Comparison of ENCODE assay signal across 9 cellular contexts in the genomic region with DNA sequence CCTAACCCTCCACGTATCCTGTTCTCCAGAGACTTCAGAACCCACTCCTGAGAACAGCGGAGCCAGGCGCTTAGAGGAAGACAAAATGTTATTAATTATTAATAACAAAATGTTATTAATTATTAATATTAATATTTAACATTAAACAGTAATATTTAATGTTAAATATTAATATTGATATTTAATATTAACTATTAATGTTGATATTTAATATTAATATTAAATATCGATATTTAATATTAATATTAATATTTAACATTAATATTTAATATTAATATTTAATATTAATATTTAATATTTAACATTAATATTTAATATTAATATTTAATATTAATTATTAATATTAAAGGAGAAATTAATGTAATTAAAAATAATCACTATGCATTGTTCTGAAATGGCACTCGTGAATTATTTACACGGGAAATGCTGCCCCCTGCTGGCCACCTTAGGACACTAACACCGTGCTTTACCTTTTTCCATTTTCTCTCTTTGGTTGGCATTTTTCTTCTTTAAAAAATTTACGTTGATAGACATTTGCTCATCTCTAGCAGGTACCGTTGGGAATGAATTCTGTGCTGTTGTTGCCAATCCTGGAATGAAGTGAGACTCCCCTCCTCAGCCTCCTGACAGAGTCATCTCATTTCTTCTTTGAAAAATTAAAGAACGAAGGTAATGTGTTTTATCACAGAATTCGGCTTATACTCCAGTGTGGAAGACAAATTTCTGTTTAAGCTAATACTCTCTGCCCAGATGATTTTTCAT. TPM values are rescaled to one million over a fixed set of nuclear protein-coding genes. Genes with fewer than 3 reads are reported as not detected.
DNase-seq lines count a peak whose midpoint lies in the region; ATAC-seq, FAIRE-seq and TF ChIP-seq lines count a peak whose summit lies in the region.
"Had no signal": no experiment of that assay in that cellular context is flagged by ENCODE, and none has a peak within 500 bp of the region (broad histone marks: within the 10 kb centered on the region; RNA-seq: fewer than 3 reads in every experiment).

No MANE protein-coding gene starts in this region.

- H3K4me3 Mint-ChIP-seq in CD4-positive, alpha-beta memory T cell = peak overlapping the region in 1 of 8 donors; percentile 15

- no peaks in the 10 kb centered on the region for H3K36me3 ChIP-seq in CD4-positive, alpha-beta memory T cell (ENCODE audit: insufficient read depth, low read length)
- no peaks in the 10 kb centered on the region for H3K36me3 ChIP-seq in ascending aorta

- H3K36me3 Mint-ChIP-seq in CD4-positive, alpha-beta memory T cell = no peaks in the 10 kb centered on the region

- H3K27me3 ChIP-seq in CD4-positive, alpha-beta memory T cell (ENCODE audit: insufficient read depth, low read length) = no peaks in the 10 kb centered on the region
- no peaks in the 10 kb centered on the region for H3K27me3 ChIP-seq in ascending aorta

- no peak overlapping the region for H3K4me3 ChIP-seq in CD4-positive, alpha-beta memory T cell (ENCODE audit: low read length in 2 of 2)
- H3K4me3 ChIP-seq in ascending aorta = no peak overlapping the region

- CTCF ChIA-PET in CD4-positive, alpha-beta memory T cell (lab: Charles Lee; ENCODE audit: partially characterized antibody) = interaction anchor here (0.8 to 5.7 kb wide), 8 partner anchors 12 to 108 kb away, joined by 3 to 31 read pairs (median 6); no protein-coding TSS in a partner anchor

- ATAC-seq in GM18867 (IDR thresholded peaks at IDR 0.05; ENCODE audit: unreplicated experiment) = no peak
- no peak for ATAC-seq in HG02678 (IDR thresholded peaks at IDR 0.05; ENCODE audit: unreplicated experiment)

- POLR2A ChIA-PET in CD4-positive, alpha-beta memory T cell (lab: Charles Lee; ENCODE audit: partially characterized antibody) = interaction anchor here (1.0 kb wide), 1 partner anchor 50 kb away, joined by 3 read pairs; no protein-coding TSS in a partner anchor

- peak in 4 of 5 donors; percentile 30 to 45 (median 41) for DNase-seq in CD4-positive, alpha-beta memory T cell
- peak; percentile 14 for DNase-seq in HS-27A (ENCODE audit: low read depth)
- DNase-seq in T follicular helper cell (ENCODE audit: low read depth) = peak; percentile 41
- DNase-seq in ascending aorta (ENCODE audit: low spot score in 2 of 2) = no peak
- DNase-seq in stimulated activated CD4-positive, alpha-beta T cell treated with anti-CD3 and anti-CD28 coated beads, Interleukin-2, amount 100 ng/mL, for 24 hours = peak; percentile 72 to 78

- no peaks in the 10 kb centered on the region for H3K4me1 ChIP-seq in CD4-positive, alpha-beta memory T cell (ENCODE audit: insufficient read depth, low read length)
- no peaks in the 10 kb centered on the region for H3K4me1 ChIP-seq in ascending aorta

- H3K9me3 ChIP-seq in CD4-positive, alpha-beta memory T cell (ENCODE audit: control insufficient read depth in 1 of 2, low read length in 2 of 2) = no peaks in the 10 kb centered on the region
- no peaks in the 10 kb centered on the region for H3K9me3 ChIP-seq in ascending aorta

- peak; percentile 20 to 78 (median 65) for TF ChIP-seq CTCF in ascending aorta (IDR thresholded peaks at IDR 0.05)

- peaks cover 0 to 2% of the 10 kb centered on the region in 2 donors for H3K27me3 Mint-ChIP-seq in CD4-positive, alpha-beta memory T cell

- peak; percentile 85 for FAIRE-seq in islet of Langerhans (lab: Jason Lieb, UNC)

- peak overlapping the region in 1 of 7 donors; percentile 11 for H3K27ac Mint-ChIP-seq in CD4-positive, alpha-beta memory T cell

- H3K4me1 Mint-ChIP-seq in CD4-positive, alpha-beta memory T cell = no peaks in the 10 kb centered on the region

- no peaks in the 10 kb centered on the region for H3K9me3 Mint-ChIP-seq in CD4-positive, alpha-beta memory T cell

- H3K27ac ChIP-seq in CD4-positive, alpha-beta memory T cell (ENCODE audit: low read depth, low read length) = no peak overlapping the region
- H3K27ac ChIP-seq in ascending aorta = no peak overlapping the region

- intact Hi-C loops in CD4-positive, alpha-beta memory T cell (cut with micrococcal nuclease) = loop anchor here (1.0 kb wide), 2 partner anchors 104 to 107 kb away; no protein-coding TSS in a partner anchor
- intact Hi-C loops in ascending aorta (cut with DNase I) = loop anchor here (5.0 kb wide), 2 partner anchors 329 to 554 kb away; no protein-coding TSS in a partner anchor

RNA-seq across cellular contexts. Expression of a gene that starts 7.5 kb away (rescaled TPM):
- total RNA-seq in CD4-positive, alpha-beta memory T cell = not detected
- not detected for polyA plus RNA-seq in CD4-positive, alpha-beta memory T cell
- not detected for total RNA-seq in ascending aorta
- total RNA-seq: urinary bladder had no signal
- polyA plus RNA-seq: urinary bladder had no signal

Comparison
In these comparisons a context has a peak if more than half of its experiments do, and no peak if none do; other contexts are left out.
1. DNase-seq: peak in CD4-positive, alpha-beta memory T cell (4 of 5), HS-27A (single experiment), T follicular helper cell (single experiment) and stimulated activated CD4-positive, alpha-beta T cell treated with anti-CD3 and anti-CD28 coated beads, Interleukin-2, amount 100 ng/mL, for 24 hours (2 of 2); none in ascending aorta (0 of 2).